ENCODE assay signal across 21 cellular contexts in the genomic region with DNA sequence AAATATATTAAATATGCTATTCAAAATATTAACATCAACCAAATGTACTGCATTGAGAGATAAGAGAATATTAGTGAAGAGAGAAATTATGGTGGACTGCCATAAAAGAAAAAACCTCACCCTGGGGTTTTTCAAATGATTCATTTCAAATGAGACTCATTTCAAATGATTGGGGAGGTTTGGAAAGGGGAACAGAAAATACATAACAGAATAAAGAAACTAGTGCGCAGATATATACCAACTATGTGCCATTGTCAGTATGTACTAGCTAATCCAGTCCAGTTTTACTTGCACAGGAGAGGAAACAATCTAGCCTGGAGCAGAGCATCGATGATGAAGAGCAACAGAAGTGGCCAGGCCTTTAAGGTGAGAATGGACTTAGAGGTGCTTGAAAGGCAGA.
DNase-seq lines count a peak whose midpoint lies in the region; ATAC-seq, FAIRE-seq and TF ChIP-seq lines count a peak whose summit lies in the region.
"Had no signal": no experiment of that assay in that cellular context is flagged by ENCODE, and none has a peak within 500 bp of the region (broad histone marks: within the 10 kb centered on the region; RNA-seq: fewer than 3 reads in every experiment).

No MANE protein-coding gene starts in this region.

- H3K27ac Mint-ChIP-seq in chondrocyte (ENCODE audit: unreplicated experiment): no peak overlapping the region
- H3K27ac Mint-ChIP-seq: CD4-positive, alpha-beta memory T cell; mesothelial cell of epicardium had no signal

- H3K4me3 ChIP-seq in GM12865 (ENCODE audit: low read depth, low read length): no peak overlapping the region
- H3K4me3 ChIP-seq: HAP-1, MG63 had no signal

- TF ChIP-seq CTCF in GM12865 (IDR thresholded peaks at IDR 0.05; ENCODE audit: insufficient read depth, low read depth, low read length, missing control alignments) (no peak), chondrocyte (IDR thresholded peaks at IDR 0.05) (no peak), D721Med (IDR thresholded peaks at IDR 0.05; ENCODE audit: insufficient read depth, missing control alignments) (no peak)

- no peak for FAIRE-seq in D721Med (lab: Jason Lieb, UNC)
- FAIRE-seq: frontal cortex, small intestine had no signal

- ATAC-seq in GM19463 (IDR thresholded peaks at IDR 0.05; ENCODE audit: unreplicated experiment): peak; percentile 87
- peak; percentile 76 for ATAC-seq in HG02938 (IDR thresholded peaks at IDR 0.05; ENCODE audit: unreplicated experiment)
- ATAC-seq in HG03520 (IDR thresholded peaks at IDR 0.05; ENCODE audit: unreplicated experiment): peak; percentile 68

- no peaks in the 10 kb centered on the region for H3K4me1 Mint-ChIP-seq in chondrocyte (ENCODE audit: low read depth)
- H3K4me1 Mint-ChIP-seq: CD4-positive, alpha-beta memory T cell; mesothelial cell of epicardium had no signal

- no peaks in the 10 kb centered on the region for H3K36me3 Mint-ChIP-seq in chondrocyte (ENCODE audit: low read depth)
- H3K36me3 Mint-ChIP-seq: CD4-positive, alpha-beta memory T cell; mesothelial cell of epicardium had no signal

- DNase-seq in GM12865 (ENCODE audit: low read depth) (peak; percentile 2), chondrocyte (ENCODE audit: low spot score) (no peak), GDM1 (lab: John Stamatoyannopoulos, UW) (no peak), D721Med (ENCODE audit: insufficient read length, low spot score) (no peak)
- no peak for DNase-seq in stimulated activated CD4-positive, alpha-beta T cell treated with anti-CD3 and anti-CD28 coated beads, Interleukin-1b, Interleukin-23, amount 100 ng/mL, for 48 hours
- DNase-seq: 8988T; activated T-cell treated with anti-CD3 and anti-CD28 coated beads, Interleukin-2, amount 50 U/mL, for 1 hour; caudate nucleus; CD4-positive, alpha-beta memory T cell; MG63; NCI-H2081 treated with DMSO at 0.1 percent for 48 hours; NCI-H774; occipital lobe; small intestine; T-helper 2 cell had no signal

- H3K27me3 Mint-ChIP-seq in chondrocyte (ENCODE audit: low read depth): peaks cover 5% of the 10 kb centered on the region
- H3K27me3 Mint-ChIP-seq: CD4-positive, alpha-beta memory T cell had no signal

- H3K9me3 Mint-ChIP-seq in chondrocyte (ENCODE audit: low read depth): no peaks in the 10 kb centered on the region
- H3K9me3 Mint-ChIP-seq: mesothelial cell of epicardium had no signal

- H3K4me3 Mint-ChIP-seq in chondrocyte (ENCODE audit: unreplicated experiment): no peak overlapping the region
- H3K4me3 Mint-ChIP-seq: CD4-positive, alpha-beta memory T cell; mesothelial cell of epicardium had no signal
